In the genomic region with DNA sequence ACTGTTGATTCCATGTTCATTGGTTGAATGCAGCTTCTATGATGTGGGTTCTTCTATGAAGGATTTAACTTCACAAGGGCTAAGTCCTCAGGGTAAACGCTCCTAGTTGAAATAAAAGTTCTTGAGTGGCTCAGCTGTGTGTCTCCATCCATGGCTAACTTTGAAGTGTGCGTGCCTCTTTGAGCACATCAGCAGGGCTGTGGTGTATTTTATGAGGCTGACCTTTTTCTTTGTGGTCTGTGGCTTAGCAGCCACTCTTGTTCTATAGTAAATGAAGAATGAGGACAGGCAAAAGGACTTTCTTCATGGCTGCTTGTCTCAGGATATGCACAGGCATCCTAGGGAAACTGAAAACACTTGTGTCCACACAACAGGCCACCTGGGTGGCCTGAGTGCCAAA, we compare ENCODE assay signal across 10 cellular contexts.
DNase-seq lines count a peak whose midpoint lies in the region; ATAC-seq and TF ChIP-seq lines count a peak whose summit lies in the region.
"Had no signal": no experiment of that assay in that cellular context is flagged by ENCODE, and none has a peak within 500 bp of the region (broad histone marks: within the 10 kb centered on the region; RNA-seq: fewer than 3 reads in every experiment).

No MANE protein-coding gene starts in this region.

- H3K27me3 Mint-ChIP-seq in immature natural killer cell (ENCODE audit: low read depth in 3 of 3): peaks cover 0 to 5% (median 2%) of the 10 kb centered on the region in 3 donors
- peaks cover 2% of the 10 kb centered on the region for H3K27me3 Mint-ChIP-seq in GM23338 (ENCODE audit: insufficient read depth, low read depth, poor library complexity)
- no peaks in the 10 kb centered on the region for H3K27me3 Mint-ChIP-seq in CD4-positive, alpha-beta memory T cell

- H3K36me3 ChIP-seq in prostate gland (no peaks in the 10 kb centered on the region), GM23338 (ENCODE audit: insufficient read depth) (peaks cover 4% of the 10 kb centered on the region; the same call in 1 of the 2 replicates)
- no peaks in the 10 kb centered on the region for H3K36me3 ChIP-seq in CD4-positive, alpha-beta memory T cell (ENCODE audit: insufficient read depth, low read length)
- H3K36me3 ChIP-seq: breast epithelium had no signal

- intact Hi-C loops in prostate gland (cut with DNase I): no loop called here
- intact Hi-C loops in CD4-positive, alpha-beta memory T cell (cut with micrococcal nuclease): no loop called here

- H3K4me3 ChIP-seq in prostate gland (no peak overlapping the region), GM23338 (no peak overlapping the region)
- no peak overlapping the region for H3K4me3 ChIP-seq in CD4-positive, alpha-beta memory T cell (ENCODE audit: low read length in 2 of 2)
- H3K4me3 ChIP-seq: breast epithelium had no signal

- WGBS in prostate gland: 60% methylated on average over 2 of the region's 2 CpGs

- H3K27ac Mint-ChIP-seq in immature natural killer cell (peak overlapping the region in 3 of 6 donors; percentile 1 to 30 (median 5)), GM23338 (no peak overlapping the region)
- no peak overlapping the region for H3K27ac Mint-ChIP-seq in CD4-positive, alpha-beta memory T cell

- no peak overlapping the region for H3K27ac ChIP-seq in prostate gland
- H3K27ac ChIP-seq in GM23338 (ENCODE audit: low read depth): no peak overlapping the region
- no peak overlapping the region for H3K27ac ChIP-seq in CD4-positive, alpha-beta memory T cell (ENCODE audit: low read depth, low read length)
- H3K27ac ChIP-seq: breast epithelium had no signal

- no peak overlapping the region for H2AFZ ChIP-seq in GM23338

- POLR2A ChIA-PET in CD4-positive, alpha-beta memory T cell (lab: Charles Lee; ENCODE audit: partially characterized antibody): no interaction called here

- H4K20me1 ChIP-seq in GM23338 (replicated peaks; ENCODE audit: insufficient read depth): no peaks in the 10 kb centered on the region

- in situ Hi-C loops in GM13976 (cut with MboI; ENCODE audit: low sequenced_read_pairs, unreplicated experiment): no loop called here

- H3K4me1 Mint-ChIP-seq in immature natural killer cell: peaks cover 15 to 22% of the 10 kb centered on the region in 2 donors
- peaks cover 15% of the 10 kb centered on the region for H3K4me1 Mint-ChIP-seq in GM23338
- H3K4me1 Mint-ChIP-seq in CD4-positive, alpha-beta memory T cell: no peaks in the 10 kb centered on the region

- H3K36me3 Mint-ChIP-seq in immature natural killer cell (peaks cover 0 to 12% (median 0%) of the 10 kb centered on the region in 3 donors), GM23338 (ENCODE audit: low read depth) (peaks cover 37% of the 10 kb centered on the region)
- no peaks in the 10 kb centered on the region for H3K36me3 Mint-ChIP-seq in CD4-positive, alpha-beta memory T cell

- no peaks in the 10 kb centered on the region for H3K9me3 ChIP-seq in prostate gland
- no peaks in the 10 kb centered on the region for H3K9me3 ChIP-seq in CD4-positive, alpha-beta memory T cell (ENCODE audit: control insufficient read depth in 1 of 2, low read length in 2 of 2)
- H3K9me3 ChIP-seq: breast epithelium had no signal

- H3K27me3 ChIP-seq in prostate gland (replicated peaks; ENCODE audit: insufficient read depth) (no peaks in the 10 kb centered on the region), GM23338 (ENCODE audit: insufficient read depth) (no peaks in the 10 kb centered on the region)
- no peaks in the 10 kb centered on the region for H3K27me3 ChIP-seq in CD4-positive, alpha-beta memory T cell (ENCODE audit: insufficient read depth, low read length)
- H3K27me3 ChIP-seq: breast epithelium had no signal

- H3K4me1 ChIP-seq in prostate gland (replicated peaks): no peaks in the 10 kb centered on the region
- peaks cover 13% of the 10 kb centered on the region for H3K4me1 ChIP-seq in GM23338 (ENCODE audit: insufficient read depth)
- no peaks in the 10 kb centered on the region for H3K4me1 ChIP-seq in CD4-positive, alpha-beta memory T cell (ENCODE audit: insufficient read depth, low read length)
- H3K4me1 ChIP-seq: breast epithelium had no signal

- DNase-seq in MV-4-11 (lab: John Stamatoyannopoulos, UW) (peak; percentile 86), immature natural killer cell (peak; percentile 15 to 29 (median 23)), prostate gland (ENCODE audit: low spot score) (no peak), GM13976 (ENCODE audit: low spot score) (no peak), GM23338 (ENCODE audit: low spot score) (no peak)
- DNase-seq in CD4-positive, alpha-beta memory T cell: no peak
- DNase-seq: activated CD4-positive, CD25-positive, alpha-beta regulatory T cell treated with anti-CD3 and anti-CD28 coated beads, Interleukin-2, amount 50 U/mL, for 72 hours had no signal

- ATAC-seq in GM18502 (IDR thresholded peaks at IDR 0.05; ENCODE audit: poor library complexity, unreplicated experiment) (peak; percentile 68), HG02678 (IDR thresholded peaks at IDR 0.05; ENCODE audit: unreplicated experiment) (peak; percentile 88), GM23338 (no peak)

- no peak for TF ChIP-seq CTCF in prostate gland (IDR thresholded peaks at IDR 0.05)
- no peak for TF ChIP-seq CTCF in GM13976 (IDR thresholded peaks at IDR 0.05; ENCODE audit: borderline replicate concordance, control extremely low read depth, extremely low read depth, insufficient read depth, missing control alignments)
- TF ChIP-seq CTCF in GM23338 (conservative IDR thresholded peaks at IDR 0.05; ENCODE audit: low read depth in 2 of 2): no peak

- no peaks in the 10 kb centered on the region for H3F3A ChIP-seq in GM23338 (replicated peaks; ENCODE audit: low read depth)

- no peak for TF ChIP-seq POLR2A in prostate gland (IDR thresholded peaks at IDR 0.05)

- no peaks in the 10 kb centered on the region for H3K79me2 ChIP-seq in GM23338 (replicated peaks; ENCODE audit: insufficient read depth)

- no peak overlapping the region for H3K4me2 ChIP-seq in GM23338

- peaks cover 0 to 5% (median 0%) of the 10 kb centered on the region in 6 donors for H3K9me3 Mint-ChIP-seq in immature natural killer cell
- peaks cover 23% of the 10 kb centered on the region for H3K9me3 Mint-ChIP-seq in GM23338
- peaks cover 0 to 13% (median 4%) of the 10 kb centered on the region in 8 donors for H3K9me3 Mint-ChIP-seq in CD4-positive, alpha-beta memory T cell

- peaks cover 12% of the 10 kb centered on the region for H3K9me2 ChIP-seq in GM23338 (ENCODE audit: insufficient read depth)

- peak overlapping the region in 1 of 5 donors; percentile 2 for H3K4me3 Mint-ChIP-seq in immature natural killer cell
- no peak overlapping the region for H3K4me3 Mint-ChIP-seq in GM23338
- peak overlapping the region in 1 of 8 donors; percentile 14 for H3K4me3 Mint-ChIP-seq in CD4-positive, alpha-beta memory T cell

- CTCF ChIA-PET in CD4-positive, alpha-beta memory T cell (lab: Charles Lee; ENCODE audit: partially characterized antibody): interaction anchor here (1.5 kb wide), 1 partner anchor 9 kb away, joined by 3 read pairs; no protein-coding TSS in a partner anchor

TF ChIP-seq in GM23338, 12 proteins besides CTCF, POLR2A, EP300 and RAD21 (continues in another document):
- no peak for TF ChIP-seq CREB1 (CRISPR knock-in tag; IDR thresholded peaks at IDR 0.05; ENCODE audit: low read depth)
- TF ChIP-seq POLR2AphosphoS5 (IDR thresholded peaks at IDR 0.05; ENCODE audit: low read depth): no peak
- TF ChIP-seq, protein P1, sequence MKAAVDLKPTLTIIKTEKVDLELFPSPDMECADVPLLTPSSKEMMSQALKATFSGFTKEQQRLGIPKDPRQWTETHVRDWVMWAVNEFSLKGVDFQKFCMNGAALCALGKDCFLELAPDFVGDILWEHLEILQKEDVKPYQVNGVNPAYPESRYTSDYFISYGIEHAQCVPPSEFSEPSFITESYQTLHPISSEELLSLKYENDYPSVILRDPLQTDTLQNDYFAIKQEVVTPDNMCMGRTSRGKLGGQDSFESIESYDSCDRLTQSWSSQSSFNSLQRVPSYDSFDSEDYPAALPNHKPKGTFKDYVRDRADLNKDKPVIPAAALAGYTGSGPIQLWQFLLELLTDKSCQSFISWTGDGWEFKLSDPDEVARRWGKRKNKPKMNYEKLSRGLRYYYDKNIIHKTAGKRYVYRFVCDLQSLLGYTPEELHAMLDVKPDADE (IDR thresholded peaks at IDR 0.05): no peak
- TF ChIP-seq EZH2phosphoT487 (IDR thresholded peaks at IDR 0.05; ENCODE audit: unreplicated experiment): no peak

Comparison
In these comparisons a context has a peak if more than half of its experiments do, and no peak if none do; other contexts are left out.
1. DNase-seq: peak in MV-4-11 (single experiment) and immature natural killer cell (3 of 3); none in prostate gland (single experiment), GM13976 (single experiment), GM23338 (single experiment) and CD4-positive, alpha-beta memory T cell (0 of 5).